22 cellular contexts compared by ENCODE assay signal in genomic region chr11:11969380-11970215, GRCh38. TPM values are rescaled to one million over a fixed set of nuclear protein-coding genes. Genes with fewer than 3 reads are reported as not detected.
DNase-seq lines count a peak whose midpoint lies in the region; ATAC-seq and TF ChIP-seq lines count a peak whose summit lies in the region.
"Had no signal": no experiment of that assay in that cellular context is flagged by ENCODE, and none has a peak within 500 bp of the region (broad histone marks: within the 10 kb centered on the region; RNA-seq: fewer than 3 reads in every experiment).

No MANE protein-coding gene starts in this region.

- H3K9me2 ChIP-seq in hepatocyte (replicated peaks; ENCODE audit: insufficient read depth) = no peaks in the 10 kb centered on the region

- H3K27ac ChIP-seq in coronary artery (peak overlapping the region in 1 of 2 donors; percentile 33), hepatocyte (peak overlapping the region; percentile 75)
- H3K27ac ChIP-seq: cardiac muscle cell, HL-60 had no signal

- H3K27ac Mint-ChIP-seq in activated T-helper 1 cell treated with anti-CD3 and anti-CD28 coated beads, Interleukin-12 subunit alpha, Interleukin-12 subunit beta, Interleukin-2, Interleukin-4 antibody, amounts not matched to agents 30 ng/mL and 10 ng/mL and 1 ng/mL, durations not matched to agents 14 hours and 24 hours and 36 hours = no peak overlapping the region
- H3K27ac Mint-ChIP-seq: activated naive CD8-positive, alpha-beta T cell; CD4-positive, CD25-positive, alpha-beta regulatory T cell; stimulated activated effector memory CD8-positive, alpha-beta T cell treated with anti-CD3 and anti-CD28 coated beads, Interleukin-12 subunit alpha, Interleukin-12 subunit beta, amount 100 ng/mL, for 72 hours had no signal

- DNase-seq in AG10803 (ENCODE audit: low read depth) (peak; percentile 29), coronary artery (ENCODE audit: low spot score) (peak; percentile 70), hepatocyte (ENCODE audit: low spot score) (no peak), posterior cingulate gyrus (peak in 7 of 10 donors; percentile 58 to 93 (median 71)), cerebellum (ENCODE audit: low spot score) (no peak)
- DNase-seq in activated T-helper 1 cell treated with anti-CD3 and anti-CD28 coated beads, Interleukin-12 subunit alpha, Interleukin-12 subunit beta, Interleukin-2, Interleukin-4 antibody, amounts not matched to agents 30 ng/mL and 10 ng/mL and 1 ng/mL, durations not matched to agents 14 hours and 24 hours and 36 hours (ENCODE audit: low spot score) = no peak
- no peak for DNase-seq in stimulated activated naive CD4-positive, alpha-beta T cell treated with Interleukin-2 at 50 U/mL for 16 hours (lab: John Stamatoyannopoulos, UW)
- DNase-seq: activated CD4-positive, alpha-beta T cell treated with anti-CD3 and anti-CD28 coated beads, Interleukin-2, amount 50 U/mL, for 1 hour; activated T-cell treated with anti-CD3 and anti-CD28 coated beads, Interleukin-2, amount 50 U/mL, for 4 hours; CD4-positive, CD25-positive, alpha-beta regulatory T cell; DMS79 treated with DMSO at 0.1 percent for 48 hours; KBM-7; NCI-H1105 treated with DMSO at 0.1 percent for 48 hours; NCI-H2171 treated with DMSO at 0.1 percent for 48 hours; NCI-H82; occipital lobe had no signal

- no peaks in the 10 kb centered on the region for H3K9me3 Mint-ChIP-seq in activated T-helper 1 cell treated with anti-CD3 and anti-CD28 coated beads, Interleukin-12 subunit alpha, Interleukin-12 subunit beta, Interleukin-2, Interleukin-4 antibody, amounts not matched to agents 30 ng/mL and 10 ng/mL and 1 ng/mL, durations not matched to agents 14 hours and 24 hours and 36 hours
- H3K9me3 Mint-ChIP-seq: activated T-cell treated with anti-CD3 and anti-CD28 coated beads, Interleukin-2, amount 50 U/mL, for 4 hours; stimulated activated effector memory CD8-positive, alpha-beta T cell treated with anti-CD3 and anti-CD28 coated beads, Interleukin-12 subunit alpha, Interleukin-12 subunit beta, amount 100 ng/mL, for 72 hours had no signal

- intact Hi-C loops in posterior cingulate gyrus (cut with DNase I) = loop anchor here (10.0 kb wide), 1 partner anchor 75 kb away; no protein-coding TSS in a partner anchor
- intact Hi-C loops in activated T-helper 1 cell treated with anti-CD3 and anti-CD28 coated beads, Interleukin-12 subunit alpha, Interleukin-12 subunit beta, Interleukin-2, Interleukin-4 antibody, amounts not matched to agents 30 ng/mL and 10 ng/mL and 1 ng/mL, durations not matched to agents 14 hours and 24 hours and 36 hours (cut with micrococcal nuclease) = no loop called here

- H3K36me3 Mint-ChIP-seq in activated T-helper 1 cell treated with anti-CD3 and anti-CD28 coated beads, Interleukin-12 subunit alpha, Interleukin-12 subunit beta, Interleukin-2, Interleukin-4 antibody, amounts not matched to agents 30 ng/mL and 10 ng/mL and 1 ng/mL, durations not matched to agents 14 hours and 24 hours and 36 hours (ENCODE audit: low read depth) = no peaks in the 10 kb centered on the region
- H3K36me3 Mint-ChIP-seq: activated naive CD8-positive, alpha-beta T cell; CD4-positive, CD25-positive, alpha-beta regulatory T cell had no signal

- H3K4me3 Mint-ChIP-seq in activated T-helper 1 cell treated with anti-CD3 and anti-CD28 coated beads, Interleukin-12 subunit alpha, Interleukin-12 subunit beta, Interleukin-2, Interleukin-4 antibody, amounts not matched to agents 30 ng/mL and 10 ng/mL and 1 ng/mL, durations not matched to agents 14 hours and 24 hours and 36 hours = no peak overlapping the region
- H3K4me3 Mint-ChIP-seq: activated naive CD8-positive, alpha-beta T cell; activated T-cell treated with anti-CD3 and anti-CD28 coated beads, Interleukin-2, amount 50 U/mL, for 4 hours; CD4-positive, CD25-positive, alpha-beta regulatory T cell; stimulated activated effector memory CD8-positive, alpha-beta T cell treated with anti-CD3 and anti-CD28 coated beads, Interleukin-12 subunit alpha, Interleukin-12 subunit beta, amount 100 ng/mL, for 72 hours had no signal

- H3K79me2 ChIP-seq in hepatocyte = no peaks in the 10 kb centered on the region

- H3K4me1 Mint-ChIP-seq in activated T-helper 1 cell treated with anti-CD3 and anti-CD28 coated beads, Interleukin-12 subunit alpha, Interleukin-12 subunit beta, Interleukin-2, Interleukin-4 antibody, amounts not matched to agents 30 ng/mL and 10 ng/mL and 1 ng/mL, durations not matched to agents 14 hours and 24 hours and 36 hours (ENCODE audit: low read depth) = no peaks in the 10 kb centered on the region
- H3K4me1 Mint-ChIP-seq: CD4-positive, CD25-positive, alpha-beta regulatory T cell had no signal

- no peak overlapping the region for H3K4me2 ChIP-seq in hepatocyte
- H3K4me2 ChIP-seq: A549 had no signal

- peaks cover 6% of the 10 kb centered on the region for H3K27me3 Mint-ChIP-seq in activated T-helper 1 cell treated with anti-CD3 and anti-CD28 coated beads, Interleukin-12 subunit alpha, Interleukin-12 subunit beta, Interleukin-2, Interleukin-4 antibody, amounts not matched to agents 30 ng/mL and 10 ng/mL and 1 ng/mL, durations not matched to agents 14 hours and 24 hours and 36 hours (ENCODE audit: insufficient read depth)
- H3K27me3 Mint-ChIP-seq: activated naive CD8-positive, alpha-beta T cell had no signal

- H4K20me1 ChIP-seq in hepatocyte (ENCODE audit: insufficient read depth, poor library complexity, severe bottlenecking) = no peaks in the 10 kb centered on the region

- no peaks in the 10 kb centered on the region for H3K27me3 ChIP-seq in hepatocyte
- H3K27me3 ChIP-seq: cardiac muscle cell had no signal

- H3K4me1 ChIP-seq in hepatocyte (ENCODE audit: insufficient read depth) = peaks cover 28% of the 10 kb centered on the region
- H3K4me1 ChIP-seq: A549 had no signal

- 87% methylated on average over 19 of the region's 19 CpGs for WGBS in hepatocyte (ENCODE audit: low lambda C conversion rate, missing lambda C conversion rate)

- no peak for ATAC-seq in GM18873 (IDR thresholded peaks at IDR 0.05; ENCODE audit: low FRiP score, unreplicated experiment)
- ATAC-seq: A549; activated T-cell treated with anti-CD3 and anti-CD28 coated beads, Interleukin-2, amount 50 U/mL, for 4 hours; stimulated activated effector memory CD8-positive, alpha-beta T cell treated with anti-CD3 and anti-CD28 coated beads, Interleukin-12 subunit alpha, Interleukin-12 subunit beta, amount 100 ng/mL, for 72 hours had no signal

- H3K9me3 ChIP-seq in hepatocyte (ENCODE audit: low read depth) = no peaks in the 10 kb centered on the region
- H3K9me3 ChIP-seq: A549 had no signal

- TF ChIP-seq CTCF in AG10803 (conservative IDR thresholded peaks at IDR 0.05; ENCODE audit: low read length) (0 out of 2 replicates have a peak, but pooled peaks have one; percentile 6), coronary artery (IDR thresholded peaks at IDR 0.05) (no peak), hepatocyte (IDR thresholded peaks at IDR 0.05; ENCODE audit: poor library complexity) (no peak)

- no peaks in the 10 kb centered on the region for H3K36me3 ChIP-seq in hepatocyte (replicated peaks; ENCODE audit: insufficient read depth, low read depth)

- H3K4me3 ChIP-seq in AG10803 (ENCODE audit: low read length) (no peak overlapping the region), coronary artery (no peak overlapping the region), hepatocyte (no peak overlapping the region)
- H3K4me3 ChIP-seq: A549, cardiac muscle cell had no signal

- H2AFZ ChIP-seq in hepatocyte = no peak overlapping the region

RNA-seq across cellular contexts. Expression of gene DKK3, which starts 38.8 kb away (rescaled TPM):
- total RNA-seq in hepatocyte = 66.6 and 71.3 TPM in 2 replicates
- polyA plus RNA-seq in hepatocyte = 64.3 and 66.0 TPM in 2 replicates
- total RNA-seq in activated T-helper 1 cell treated with anti-CD3 and anti-CD28 coated beads, Interleukin-12 subunit alpha, Interleukin-12 subunit beta, Interleukin-2, Interleukin-4 antibody, amounts not matched to agents 30 ng/mL and 10 ng/mL and 1 ng/mL, durations not matched to agents 14 hours and 24 hours and 36 hours = not detected in 2 replicates
- 140 TPM for total RNA-seq in cerebellum
- total RNA-seq: CD4-positive, CD25-positive, alpha-beta regulatory T cell had no signal

Comparison
In these comparisons a context has a peak if more than half of its experiments do, and no peak if none do; other contexts are left out.
1. DNase-seq: peak in AG10803 (single experiment), coronary artery (single experiment) and posterior cingulate gyrus (7 of 10); none in hepatocyte (single experiment), activated T-helper 1 cell treated with anti-CD3 and anti-CD28 coated beads, Interleukin-12 subunit alpha, Interleukin-12 subunit beta, Interleukin-2, Interleukin-4 antibody, amounts not matched to agents 30 ng/mL and 10 ng/mL and 1 ng/mL, durations not matched to agents 14 hours and 24 hours and 36 hours (single experiment), stimulated activated naive CD4-positive, alpha-beta T cell treated with Interleukin-2 at 50 U/mL for 16 hours (single experiment) and cerebellum (single experiment).
2. RNA of gene DKK3, which starts 38.8 kb away (total RNA-seq): 140 TPM in cerebellum (single experiment) and 66.6 to 71.3 TPM in hepatocyte; not detected in activated T-helper 1 cell treated with anti-CD3 and anti-CD28 coated beads, Interleukin-12 subunit alpha, Interleukin-12 subunit beta, Interleukin-2, Interleukin-4 antibody, amounts not matched to agents 30 ng/mL and 10 ng/mL and 1 ng/mL, durations not matched to agents 14 hours and 24 hours and 36 hours; every median in the first group is over 10 times any median in the second.